Comparison of ENCODE assay signal across 10 cellular contexts in genomic region chr15:81292516-81293001, GRCh38. TPM values are rescaled to one million over a fixed set of nuclear protein-coding genes. Genes with fewer than 3 reads are reported as not detected.
DNase-seq lines count a peak whose midpoint lies in the region; ATAC-seq, FAIRE-seq and TF ChIP-seq lines count a peak whose summit lies in the region.
"Had no signal": no experiment of that assay in that cellular context is flagged by ENCODE, and none has a peak within 500 bp of the region (broad histone marks: within the 10 kb centered on the region; RNA-seq: fewer than 3 reads in every experiment).

No MANE protein-coding gene starts in this region.

- POLR2A ChIA-PET in HepG2 (lab: Yijun Ruan, JAX): no interaction called here

- no TSS peak for BruUV-seq in HepG2 (replicated peaks; lab: Mats Ljungman, UMichigan)

- in situ Hi-C loops in KBM-7 (cut with MboI; ENCODE audit: low pct_unique_long_range_greater_than_20kb, low sequenced_read_pairs) (no loop called here), HepG2 (cut with HindIII; ENCODE audit: extremely low pct_ligation_motif_present, low pct_unique_long_range_greater_than_20kb) (no loop called here)

- intact Hi-C loops in stomach (cut with DNase I; ENCODE audit: low total_unique reads) (no loop called here), HepG2 (cut with micrococcal nuclease; ENCODE audit: unreplicated experiment) (no loop called here)

- DNase-seq in activated T-cell treated with anti-CD3 and anti-CD28 coated beads for 24 hours (ENCODE audit: low read depth): peak; percentile 44
- DNase-seq in activated T-cell treated with anti-CD3 and anti-CD28 coated beads for 4 hours: no peak
- DNase-seq in activated T-cell treated with anti-CD3 and anti-CD28 coated beads, Interleukin-2, amount 50 U/mL, for 48 hours: peak; percentile 51 to 63
- no peak for DNase-seq in stomach
- DNase-seq in KBM-7: no peak
- DNase-seq in H7: no peak
- DNase-seq in HepG2 (ENCODE audit: low spot score): no peak

- H3K4me3 ChIP-seq in stomach (no peak overlapping the region), H7 (ENCODE audit: insufficient read depth, low read depth, low read length) (no peak overlapping the region), HepG2 (replicated peaks in 1 of 3; ENCODE audit: insufficient read depth in 1 of 3, low read depth in 2 of 3, low read length in 3 of 3) (no peak overlapping the region)
- H3K4me3 ChIP-seq: A549, vagina had no signal

- TF ChIP-seq EP300 in stomach (IDR thresholded peaks at IDR 0.05) (no peak), HepG2 (IDR thresholded peaks at IDR 0.05; ENCODE audit: low read depth in 2 of 2, low read length in 2 of 2) (no peak), HepG2 (CRISPR knock-in tag; IDR thresholded peaks at IDR 0.05; ENCODE audit: borderline replicate concordance) (no peak)

- H3K36me3 ChIP-seq in stomach (peaks cover 0 to 16% (median 0%) of the 10 kb centered on the region in 4 donors), H7 (replicated peaks; ENCODE audit: control insufficient read depth, insufficient read depth, low read length) (no peaks in the 10 kb centered on the region), HepG2 (replicated peaks in 1 of 2; ENCODE audit: control insufficient read depth in 1 of 2, insufficient read depth in 2 of 2, low read length in 2 of 2) (no peaks in the 10 kb centered on the region)

- CTCF ChIA-PET in HepG2 (lab: Yijun Ruan, JAX; ENCODE audit: low intra/inter-chr PET ratio, low total read pairs): no interaction called here

- no peak overlapping the region for H2AFZ ChIP-seq in HepG2 (ENCODE audit: low read length)

- no peak for TF ChIP-seq RAD21 in HepG2 (CRISPR knock-in tag; IDR thresholded peaks at IDR 0.05)

- no peak for TF ChIP-seq CTCF in stomach (IDR thresholded peaks at IDR 0.05)
- no peak for TF ChIP-seq CTCF in HepG2 (CRISPR knock-in tag; IDR thresholded peaks at IDR 0.05)

- H3K79me2 ChIP-seq in HepG2 (ENCODE audit: insufficient read depth, low read length): no peaks in the 10 kb centered on the region

- H3K27ac ChIP-seq in stomach (peak overlapping the region in 3 of 5 donors; percentile 11 to 82 (median 68)), HepG2 (ENCODE audit: extremely low read length, insufficient read depth, low read length) (no peak overlapping the region)
- H3K27ac ChIP-seq: A549 had no signal

- H3K9ac ChIP-seq in HepG2 (ENCODE audit: insufficient read depth, low read depth, low read length): no peak overlapping the region

- 74 to 88% (median 82%) methylated on average over 9 to 12 of the region's 12 CpGs for WGBS in stomach, 5 donors
- 10% methylated on average over 5 of the region's 12 CpGs for WGBS in HepG2 (ENCODE audit: low lambda C conversion rate)

- no peaks in the 10 kb centered on the region for H3K27me3 ChIP-seq in stomach
- H3K27me3 ChIP-seq in H7 (ENCODE audit: control insufficient read depth, insufficient read depth, low read length): no peaks in the 10 kb centered on the region
- peaks cover 0 to 7% of the 10 kb centered on the region in 2 experiments; a peak in 1 of 5 replicates for H3K27me3 ChIP-seq in HepG2 (ENCODE audit: control insufficient read depth in 1 of 2, insufficient read depth in 2 of 2, low read length in 2 of 2)
- H3K27me3 ChIP-seq: vagina had no signal

- H3K4me2 ChIP-seq in HepG2 (ENCODE audit: low read depth, low read length): no peak overlapping the region
- H3K4me2 ChIP-seq: A549 had no signal

- ATAC-seq in HG03103 (IDR thresholded peaks at IDR 0.05; ENCODE audit: low read depth, unreplicated experiment) (peak; percentile 39), HepG2 (no peak)
- ATAC-seq: A549 had no signal

- no peaks in the 10 kb centered on the region for H3K9me3 ChIP-seq in stomach
- no peaks in the 10 kb centered on the region for H3K9me3 ChIP-seq in HepG2 (ENCODE audit: low read length)
- H3K9me3 ChIP-seq: A549, vagina had no signal

- no peak for FAIRE-seq in HepG2 (lab: Jason Lieb, UNC)
- FAIRE-seq: A549 had no signal

- H4K20me1 ChIP-seq in HepG2 (ENCODE audit: insufficient read depth, low read length): no peaks in the 10 kb centered on the region; the same call in 1 of the 2 replicates

- H3K4me1 ChIP-seq in stomach (peaks cover 5 to 43% (median 24%) of the 10 kb centered on the region in 4 donors), HepG2 (ENCODE audit: insufficient read depth, low read length) (no peaks in the 10 kb centered on the region)

- TF ChIP-seq POLR2A in stomach (IDR thresholded peaks at IDR 0.05) (no peak), HepG2 (IDR thresholded peaks at IDR 0.05; ENCODE audit: insufficient read depth in 1 of 2, low read depth in 2 of 2, low read length in 2 of 2) (no peak)

TF ChIP-seq in HepG2, 621 proteins besides CTCF, POLR2A, EP300 and RAD21:
- TF ChIP-seq ZNF230 (CRISPR knock-in tag; IDR thresholded peaks at IDR 0.05): no peak
- TF ChIP-seq ZNF468 (CRISPR knock-in tag; IDR thresholded peaks at IDR 0.05): no peak
- no peak for TF ChIP-seq ZMYM4 (CRISPR knock-in tag; IDR thresholded peaks at IDR 0.05)
- TF ChIP-seq, protein P1, sequence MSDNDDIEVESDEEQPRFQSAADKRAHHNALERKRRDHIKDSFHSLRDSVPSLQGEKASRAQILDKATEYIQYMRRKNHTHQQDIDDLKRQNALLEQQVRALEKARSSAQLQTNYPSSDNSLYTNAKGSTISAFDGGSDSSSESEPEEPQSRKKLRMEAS (IDR thresholded peaks at IDR 0.05): no peak
- TF ChIP-seq ZNF781 (CRISPR knock-in tag; IDR thresholded peaks at IDR 0.05; ENCODE audit: borderline replicate concordance, not compliant biosample characterization): no peak
- TF ChIP-seq YY1 (IDR thresholded peaks at IDR 0.05; ENCODE audit: insufficient read depth, insufficient replicate concordance, low read depth, low read length): no peak
- no peak for TF ChIP-seq CBX1 (IDR thresholded peaks at IDR 0.05; ENCODE audit: low read depth)

RNA-seq across cellular contexts. Expression of gene STARD5, which starts 31.4 kb away (rescaled TPM):
- total RNA-seq in stomach (100 to 1,000 TPM in 1 of 5 donors, 1 to 10 TPM in 2, under 1 TPM in 1, not detected in 1; 0.89 to 157 (median 5.2) TPM), HepG2 (2016; rRNA removed; fragmentation: Illumina TruSeq; extraction: Trizol) (1.6 and 3.1 TPM in 2 replicates)
- polyA plus RNA-seq in stomach (10 to 100 TPM in 1 of 3 donors, 1 to 10 TPM in 2; 3.4 to 13.4 (median 4.2) TPM), HepG2 (2011; rRNA removed) (3.5 TPM in 2 replicates)
- 3.4 TPM in 2 replicates for total RNA-seq in H7 (2014; rRNA removed; shearing (Covaris generic))
- total RNA-seq in HepG2 (2016; cell fraction: cytosol; rRNA removed; fragmentation: Illumina TruSeq; extraction: Trizol; ENCODE audit: low read depth): 1.0 and 1.6 TPM in 2 replicates
- 0.79 and 2.3 TPM in 2 replicates for total RNA-seq in HepG2 (2016; cell fraction: insoluble cytoplasmic fraction; rRNA removed; fragmentation: Illumina TruSeq; extraction: Trizol)
- 1.0 and 1.2 TPM in 2 replicates for total RNA-seq in HepG2 (2016; cell fraction: membrane; rRNA removed; fragmentation: Illumina TruSeq; extraction: Trizol)
- total RNA-seq in HepG2 (2016; cell fraction: nucleus; rRNA removed; fragmentation: Illumina TruSeq; extraction: Trizol): 3.9 and 5.4 TPM in 2 replicates
- polyA plus RNA-seq in HepG2 (2011; cell fraction: cytosol; rRNA removed): 2.2 and 2.3 TPM in 2 replicates
- polyA plus RNA-seq in HepG2 (2011; cell fraction: nucleus; rRNA removed): 13.0 and 14.0 TPM in 2 replicates
- 0.79 and 0.84 TPM in 2 replicates for polyA plus RNA-seq in HepG2 (2012)
- polyA plus RNA-seq in HepG2 (2016; cell fraction: cytosol; fragmentation: Illumina TruSeq; extraction: Trizol; ENCODE audit: low read depth): 0.96 and 0.98 TPM in 2 replicates
- polyA plus RNA-seq in HepG2 (2016; cell fraction: insoluble cytoplasmic fraction; fragmentation: Illumina TruSeq; extraction: Trizol; ENCODE audit: low read depth): 1.8 and 2.1 TPM in 2 replicates
- polyA plus RNA-seq in HepG2 (2016; cell fraction: membrane; fragmentation: Illumina TruSeq; extraction: Trizol; ENCODE audit: low read depth): 1.00 and 1.8 TPM in 2 replicates
- 6.1 and 6.6 TPM in 2 replicates for polyA plus RNA-seq in HepG2 (2016; cell fraction: nucleus; fragmentation: Illumina TruSeq; extraction: Trizol; ENCODE audit: insufficient read depth, low read depth)
- 2.2 and 3.7 TPM in 2 replicates for polyA minus RNA-seq in HepG2 (2011; rRNA and poly(A)+ RNA removed; ENCODE audit: low replicate concordance)
- 0.40 and 0.70 TPM in 2 replicates for polyA minus RNA-seq in HepG2 (2011; cell fraction: cytosol; rRNA and poly(A)+ RNA removed)
- 13.5 and 14.9 TPM in 2 replicates for polyA minus RNA-seq in HepG2 (2011; cell fraction: nucleus; rRNA and poly(A)+ RNA removed)

Comparison
In these comparisons a context has a peak if more than half of its experiments do, and no peak if none do; other contexts are left out.
1. DNase-seq: peak in activated T-cell treated with anti-CD3 and anti-CD28 coated beads for 24 hours (single experiment) and activated T-cell treated with anti-CD3 and anti-CD28 coated beads, Interleukin-2, amount 50 U/mL, for 48 hours (2 of 2); none in activated T-cell treated with anti-CD3 and anti-CD28 coated beads for 4 hours (single experiment), stomach (single experiment), KBM-7 (single experiment), H7 (single experiment) and HepG2 (single experiment).